ENCODE assay signal across 8 cellular contexts in the genomic region with DNA sequence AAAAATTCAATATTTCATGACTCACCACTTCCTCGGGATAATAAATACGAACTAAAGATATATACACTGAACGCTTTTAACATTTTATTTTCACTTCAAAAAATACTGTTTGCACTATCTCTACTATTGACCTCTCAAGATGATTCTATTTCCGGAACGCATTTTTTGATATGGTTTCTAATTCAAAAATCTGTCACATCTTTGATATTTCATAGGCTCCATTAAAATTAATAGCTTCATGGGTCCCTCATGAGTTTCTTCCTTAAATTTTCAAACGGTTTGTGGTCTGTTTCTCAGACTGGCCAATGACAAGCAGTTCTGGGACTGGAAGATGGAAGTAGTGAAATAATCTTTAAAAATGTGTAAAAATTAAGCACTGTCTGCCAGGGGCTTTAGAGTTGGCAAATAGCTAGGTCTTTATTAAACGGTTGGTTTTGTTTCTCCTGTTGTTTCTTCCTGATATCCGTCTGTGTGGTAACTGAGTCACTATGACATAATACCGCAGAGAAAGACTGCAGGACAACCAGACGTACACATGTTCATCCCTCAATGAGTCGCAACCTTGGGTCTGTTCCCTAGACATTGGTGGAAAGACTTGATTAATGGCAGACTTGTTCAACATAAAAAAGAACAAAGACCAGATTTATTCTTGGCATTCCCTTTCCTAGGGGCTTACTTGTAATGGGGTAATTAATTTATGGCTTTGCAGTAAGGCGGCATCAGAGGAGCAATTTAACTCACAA.
DNase-seq lines count a peak whose midpoint lies in the region; ATAC-seq and TF ChIP-seq lines count a peak whose summit lies in the region.

No MANE protein-coding gene starts in this region.

- no peaks in the 10 kb centered on the region for H4K20me1 ChIP-seq in Karpas-422 (ENCODE audit: insufficient read depth, low read depth, low read length)

- H3K4me2 ChIP-seq in Karpas-422 (ENCODE audit: low read depth, low read length, poor library complexity, severe bottlenecking) = no peak overlapping the region

- H3K4me1 ChIP-seq in adipocyte (ENCODE audit: control insufficient read depth, insufficient read depth, low read length) (peaks cover 46% of the 10 kb centered on the region), stomach smooth muscle (ENCODE audit: control insufficient read depth, insufficient read depth, low read length) (peaks cover 18% of the 10 kb centered on the region), Karpas-422 (ENCODE audit: low read length) (no peaks in the 10 kb centered on the region)

- no peaks in the 10 kb centered on the region for H3K79me2 ChIP-seq in Karpas-422 (ENCODE audit: low read length)

- H3K9me3 ChIP-seq in adipocyte (ENCODE audit: control insufficient read depth, low read length) (no peaks in the 10 kb centered on the region), iPS-18c (ENCODE audit: control insufficient read depth, insufficient read depth, low read length) (no peaks in the 10 kb centered on the region), stomach smooth muscle (ENCODE audit: control insufficient read depth in 2 of 2, low read length in 2 of 2) (no peaks in the 10 kb centered on the region), Karpas-422 (ENCODE audit: low read length) (no peaks in the 10 kb centered on the region)

- H2AFZ ChIP-seq in Karpas-422 (ENCODE audit: low read length) = no peak overlapping the region

- H3K9ac ChIP-seq in adipocyte (ENCODE audit: low read length) = peak overlapping the region; percentile 91
- peak overlapping the region; percentile 60 to 69 for H3K9ac ChIP-seq in stomach smooth muscle (ENCODE audit: low read length in 2 of 2)
- H3K9ac ChIP-seq in Karpas-422 (ENCODE audit: low read length) = no peak overlapping the region

- H3K27me3 ChIP-seq in adipocyte (replicated peaks; ENCODE audit: control insufficient read depth, insufficient read depth, low read length) (no peaks in the 10 kb centered on the region), stomach smooth muscle (ENCODE audit: control insufficient read depth in 1 of 2, insufficient read depth in 2 of 2, low read length in 2 of 2) (no peaks in the 10 kb centered on the region), Karpas-422 (ENCODE audit: low read length) (no peaks in the 10 kb centered on the region)

- no peak for TF ChIP-seq CTCF in HFF-Myc (IDR thresholded peaks at IDR 0.05; ENCODE audit: low read depth, low read length, missing control alignments)

- H3K4me3 ChIP-seq in HFF-Myc (replicated peaks; ENCODE audit: low read depth, low read length) = peak overlapping the region; percentile 45
- peak overlapping the region; percentile 94 for H3K4me3 ChIP-seq in adipocyte (ENCODE audit: low read length)
- peak overlapping the region; percentile 76 for H3K4me3 ChIP-seq in iPS-18c (ENCODE audit: insufficient read depth, low read depth, low read length)
- peak overlapping the region; percentile 84 to 88 for H3K4me3 ChIP-seq in stomach smooth muscle (ENCODE audit: low read length in 2 of 2)
- H3K4me3 ChIP-seq in Karpas-422 (ENCODE audit: low read length) = no peak overlapping the region

- H3K27ac ChIP-seq in stomach smooth muscle (ENCODE audit: low read length) = peak overlapping the region; percentile 46
- no peak overlapping the region for H3K27ac ChIP-seq in Karpas-422 (ENCODE audit: low read length)

- DNase-seq in HFF-Myc (ENCODE audit: extremely low read depth, low read depth) (no peak), adipocyte (ENCODE audit: low read depth) (peak; percentile 58), Karpas-422 (no peak), HT-29 (ENCODE audit: low spot score) (no peak)

- H3K9me2 ChIP-seq in Karpas-422 (replicated peaks; ENCODE audit: insufficient read depth, low read length) = no peaks in the 10 kb centered on the region

- H3K36me3 ChIP-seq in adipocyte (ENCODE audit: control insufficient read depth, insufficient read depth, low read length, severe bottlenecking) (no peaks in the 10 kb centered on the region), stomach smooth muscle (ENCODE audit: control insufficient read depth in 2 of 2, insufficient read depth in 2 of 2, low read length in 2 of 2) (no peaks in the 10 kb centered on the region), Karpas-422 (ENCODE audit: insufficient read depth, low read length) (no peaks in the 10 kb centered on the region)

- ATAC-seq in HG03432 (IDR thresholded peaks at IDR 0.05; ENCODE audit: unreplicated experiment) (no peak), HG02938 (IDR thresholded peaks at IDR 0.05; ENCODE audit: unreplicated experiment) (no peak)
